ENCODE assay signal across 8 cellular contexts in the genomic region with DNA sequence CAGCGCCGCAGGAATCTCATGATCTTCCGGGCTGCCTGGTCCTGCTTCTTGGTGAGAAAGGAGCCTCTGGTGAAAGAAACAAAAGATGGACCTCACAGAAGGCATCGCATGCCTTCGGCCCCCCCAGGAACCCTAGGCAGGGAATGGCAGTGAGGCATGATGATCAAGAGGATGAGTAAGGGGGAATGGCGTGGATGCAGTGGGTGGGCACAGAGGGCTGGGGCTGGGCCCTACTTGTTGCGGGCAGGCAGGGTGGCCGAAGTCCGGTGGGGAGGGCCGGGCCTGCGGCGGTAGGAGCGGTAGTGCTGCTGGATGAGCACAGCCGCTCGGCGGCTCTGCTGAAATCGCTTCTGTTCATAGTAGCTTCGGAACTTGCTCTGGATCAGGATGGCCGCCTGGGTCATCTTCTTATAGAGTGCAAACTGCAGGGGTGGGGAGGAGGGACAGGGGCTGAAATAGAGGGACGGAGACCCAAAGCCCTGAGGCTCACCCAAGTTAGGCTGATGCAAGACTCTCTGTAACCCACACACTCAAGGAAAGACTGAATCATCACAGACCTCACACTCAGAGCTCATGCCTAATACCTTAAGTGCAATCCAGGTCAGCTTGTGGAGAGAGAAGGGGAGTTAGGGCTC. TPM values are rescaled to one million over a fixed set of nuclear protein-coding genes. Genes with fewer than 3 reads are reported as not detected.
DNase-seq lines count a peak whose midpoint lies in the region; ATAC-seq and TF ChIP-seq lines count a peak whose summit lies in the region.

No MANE protein-coding gene starts in this region.

- POLR2A ChIA-PET in HEK293 (lab: Yijun Ruan, JAX), result interaction anchor here (2.5 to 11.3 kb wide), 4 partner anchors 18 to 60 kb away, joined by 27 to 358 read pairs (median 73); partner anchors contain the start of genes CAMTA2, ENO3, PFN1 and RNF167

- H3K36me3 ChIP-seq in HEK293 (ENCODE audit: control insufficient read depth in 2 of 2, insufficient read depth in 1 of 2, low read length in 2 of 2) (peaks cover 32 to 53% of the 10 kb centered on the region in 2 experiments), hepatocyte (replicated peaks; ENCODE audit: insufficient read depth, low read depth) (no peaks in the 10 kb centered on the region)

- peak; percentile 11 to 27 for ATAC-seq in activated T-cell treated with anti-CD3 and anti-CD28 coated beads, Interleukin-2, amount 50 U/mL, for 4 hours
- no peak for ATAC-seq in HG02840 (IDR thresholded peaks at IDR 0.05; ENCODE audit: low FRiP score, unreplicated experiment)

- WGBS in hepatocyte (ENCODE audit: low lambda C conversion rate, missing lambda C conversion rate), result 6% methylated on average over 14 of the region's 20 CpGs

- H3K4me1 ChIP-seq in HEK293 (ENCODE audit: control insufficient read depth, insufficient read depth, low read length) (peaks cover 15% of the 10 kb centered on the region), hepatocyte (ENCODE audit: insufficient read depth) (peaks cover 22% of the 10 kb centered on the region)

- CTCF ChIA-PET in HEK293 (lab: Yijun Ruan, JAX), result interaction anchor here (0.5 to 4.0 kb wide), 8 partner anchors 12 to 60 kb away, joined by 3 to 22 read pairs (median 4); partner anchors contain the start of genes CAMTA2 and SLC25A11

- no peaks in the 10 kb centered on the region for H3K9me3 Mint-ChIP-seq in activated T-cell treated with anti-CD3 and anti-CD28 coated beads, Interleukin-2, amount 50 U/mL, for 4 hours

- H2AFZ ChIP-seq in hepatocyte, result no peak overlapping the region

- peak overlapping the region; percentile 89 for H3K4me2 ChIP-seq in hepatocyte

- DNase-seq in AG08395 (ENCODE audit: low spot score) (peak; percentile 76), hepatocyte (ENCODE audit: low spot score) (peak; percentile 79), NCI-H1436 treated with DMSO at 0.1 percent for 48 hours (lab: John Stamatoyannopoulos, UW) (no peak), NCI-H2081 treated with DMSO at 0.1 percent for 48 hours (lab: John Stamatoyannopoulos, UW) (no peak)
- DNase-seq in activated T-cell treated with anti-CD3 and anti-CD28 coated beads, Interleukin-2, amount 50 U/mL, for 4 hours, result peak; percentile 25
- DNase-seq in stimulated activated CD4-positive, alpha-beta T cell treated with anti-CD3 and anti-CD28 coated beads, Interleukin-4, amount 100 ng/mL, for 24 hours, result peak; percentile 70

- H3K9me3 ChIP-seq in HEK293 (ENCODE audit: control insufficient read depth, insufficient read depth, low read depth, low read length), result peaks cover 3% of the 10 kb centered on the region; the same call in 1 of the 2 replicates
- H3K9me3 ChIP-seq in hepatocyte (ENCODE audit: low read depth), result no peaks in the 10 kb centered on the region

- peaks cover 74% of the 10 kb centered on the region for H3K79me2 ChIP-seq in hepatocyte

- TF ChIP-seq CTCF in HEK293 (tag by site-specific recombination; IDR thresholded peaks at IDR 0.05) (no peak), hepatocyte (IDR thresholded peaks at IDR 0.05; ENCODE audit: poor library complexity) (no peak)

- H4K20me1 ChIP-seq in hepatocyte (ENCODE audit: insufficient read depth, poor library complexity, severe bottlenecking), result no peaks in the 10 kb centered on the region

- H3K4me3 ChIP-seq in HEK293 (ENCODE audit: low read depth, low read length) (no peak overlapping the region), hepatocyte (peak overlapping the region; percentile 46)

- peaks cover 38% of the 10 kb centered on the region for H3K4me1 Mint-ChIP-seq in activated T-cell treated with anti-CD3 and anti-CD28 coated beads, Interleukin-2, amount 50 U/mL, for 4 hours (ENCODE audit: low read depth)

- H3K27me3 ChIP-seq in hepatocyte, result no peaks in the 10 kb centered on the region

- H3K27ac ChIP-seq in HEK293 (ENCODE audit: extremely low read depth, low read depth, low read length) (peak overlapping the region; percentile 89), hepatocyte (peak overlapping the region; percentile 93)

- no peaks in the 10 kb centered on the region for H3K27me3 Mint-ChIP-seq in activated T-cell treated with anti-CD3 and anti-CD28 coated beads, Interleukin-2, amount 50 U/mL, for 4 hours (ENCODE audit: low read depth)

- H3K36me3 Mint-ChIP-seq in activated T-cell treated with anti-CD3 and anti-CD28 coated beads, Interleukin-2, amount 50 U/mL, for 4 hours (ENCODE audit: insufficient read depth), result peaks cover 32% of the 10 kb centered on the region

- no peaks in the 10 kb centered on the region for H3K9me2 ChIP-seq in hepatocyte (replicated peaks; ENCODE audit: insufficient read depth)

- H3K4me3 Mint-ChIP-seq in activated T-cell treated with anti-CD3 and anti-CD28 coated beads, Interleukin-2, amount 50 U/mL, for 4 hours, result no peak overlapping the region

TF ChIP-seq in HEK293, 187 proteins besides CTCF, POLR2A, EP300 and RAD21 (continues in another document):
- TF ChIP-seq ZNF324 (tag by site-specific recombination; IDR thresholded peaks at IDR 0.05) (0 out of 2 replicates have a peak, but pooled peaks have one; percentile 52), TSHZ1 (tag by site-specific recombination; IDR thresholded peaks at IDR 0.05; ENCODE audit: borderline replicate concordance) (no peak), BCL11B (tag by site-specific recombination; IDR thresholded peaks at IDR 0.05; ENCODE audit: low read depth) (no peak), REPIN1 (tag by site-specific recombination; IDR thresholded peaks at IDR 0.05; ENCODE audit: low read depth) (no peak), ZNF530 (tag by site-specific recombination; IDR thresholded peaks at IDR 0.05; ENCODE audit: low read depth) (peak; percentile 42; the same call in 1 of the 2 replicates)
- TF ChIP-seq, protein P1, sequence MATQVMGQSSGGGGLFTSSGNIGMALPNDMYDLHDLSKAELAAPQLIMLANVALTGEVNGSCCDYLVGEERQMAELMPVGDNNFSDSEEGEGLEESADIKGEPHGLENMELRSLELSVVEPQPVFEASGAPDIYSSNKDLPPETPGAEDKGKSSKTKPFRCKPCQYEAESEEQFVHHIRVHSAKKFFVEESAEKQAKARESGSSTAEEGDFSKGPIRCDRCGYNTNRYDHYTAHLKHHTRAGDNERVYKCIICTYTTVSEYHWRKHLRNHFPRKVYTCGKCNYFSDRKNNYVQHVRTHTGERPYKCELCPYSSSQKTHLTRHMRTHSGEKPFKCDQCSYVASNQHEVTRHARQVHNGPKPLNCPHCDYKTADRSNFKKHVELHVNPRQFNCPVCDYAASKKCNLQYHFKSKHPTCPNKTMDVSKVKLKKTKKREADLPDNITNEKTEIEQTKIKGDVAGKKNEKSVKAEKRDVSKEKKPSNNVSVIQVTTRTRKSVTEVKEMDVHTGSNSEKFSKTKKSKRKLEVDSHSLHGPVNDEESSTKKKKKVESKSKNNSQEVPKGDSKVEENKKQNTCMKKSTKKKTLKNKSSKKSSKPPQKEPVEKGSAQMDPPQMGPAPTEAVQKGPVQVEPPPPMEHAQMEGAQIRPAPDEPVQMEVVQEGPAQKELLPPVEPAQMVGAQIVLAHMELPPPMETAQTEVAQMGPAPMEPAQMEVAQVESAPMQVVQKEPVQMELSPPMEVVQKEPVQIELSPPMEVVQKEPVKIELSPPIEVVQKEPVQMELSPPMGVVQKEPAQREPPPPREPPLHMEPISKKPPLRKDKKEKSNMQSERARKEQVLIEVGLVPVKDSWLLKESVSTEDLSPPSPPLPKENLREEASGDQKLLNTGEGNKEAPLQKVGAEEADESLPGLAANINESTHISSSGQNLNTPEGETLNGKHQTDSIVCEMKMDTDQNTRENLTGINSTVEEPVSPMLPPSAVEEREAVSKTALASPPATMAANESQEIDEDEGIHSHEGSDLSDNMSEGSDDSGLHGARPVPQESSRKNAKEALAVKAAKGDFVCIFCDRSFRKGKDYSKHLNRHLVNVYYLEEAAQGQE (tag by site-specific recombination; IDR thresholded peaks at IDR 0.05), result no peak

RNA-seq across cellular contexts. Expression of gene SPAG7, which starts 1.4 kb away (rescaled TPM):
- total RNA-seq in activated T-cell treated with anti-CD3 and anti-CD28 coated beads, Interleukin-2, amount 50 U/mL, for 4 hours, result 10 to 100 TPM; 47.7 to 67.4 (median 56.9) TPM
- 64.3 and 85.7 TPM in 2 replicates for total RNA-seq in hepatocyte
- 194 and 224 TPM in 2 replicates for polyA plus RNA-seq in hepatocyte

RNA-seq across cellular contexts. Expression of gene ENO3, which starts 18.1 kb away (rescaled TPM):
- 10 to 100 TPM; 25.8 to 26.9 (median 26.0) TPM for total RNA-seq in activated T-cell treated with anti-CD3 and anti-CD28 coated beads, Interleukin-2, amount 50 U/mL, for 4 hours
- total RNA-seq in hepatocyte, result 16.3 and 18.7 TPM in 2 replicates
- 30.2 and 40.4 TPM in 2 replicates for polyA plus RNA-seq in hepatocyte

RNA-seq across cellular contexts. Expression of gene CAMTA2, which starts 18.4 kb away (rescaled TPM):
- 100 to 1,000 TPM in 2 of 3 donors, 10 to 100 TPM in 1; 87.8 to 141 (median 101) TPM for total RNA-seq in activated T-cell treated with anti-CD3 and anti-CD28 coated beads, Interleukin-2, amount 50 U/mL, for 4 hours
- total RNA-seq in hepatocyte, result 6.9 and 12.5 TPM in 2 replicates
- polyA plus RNA-seq in hepatocyte, result 45.6 and 47.5 TPM in 2 replicates

RNA-seq across cellular contexts. Expression of gene PFN1, which starts 20.7 kb away (rescaled TPM):
- 1,000 to 10,000 TPM; 1,652 to 1,716 (median 1,674) TPM for total RNA-seq in activated T-cell treated with anti-CD3 and anti-CD28 coated beads, Interleukin-2, amount 50 U/mL, for 4 hours
- total RNA-seq in hepatocyte, result 244 and 280 TPM in 2 replicates
- 706 and 713 TPM in 2 replicates for polyA plus RNA-seq in hepatocyte

RNA-seq across cellular contexts. Expression of gene INCA1, which starts 28.3 kb away (rescaled TPM):
- total RNA-seq in activated T-cell treated with anti-CD3 and anti-CD28 coated beads, Interleukin-2, amount 50 U/mL, for 4 hours, result under 1 TPM in 2 of 3 donors, not detected in 1; 0.16 to 0.30 TPM
- total RNA-seq in hepatocyte, result 1.6 and 2.7 TPM in 2 replicates
- 4.1 and 5.5 TPM in 2 replicates for polyA plus RNA-seq in hepatocyte

Comparison
In these comparisons a context has a peak if more than half of its experiments do, and no peak if none do; other contexts are left out.
1. DNase-seq: peak in AG08395 (single experiment), activated T-cell treated with anti-CD3 and anti-CD28 coated beads, Interleukin-2, amount 50 U/mL, for 4 hours (single experiment), hepatocyte (single experiment) and stimulated activated CD4-positive, alpha-beta T cell treated with anti-CD3 and anti-CD28 coated beads, Interleukin-4, amount 100 ng/mL, for 24 hours (single experiment); none in NCI-H1436 treated with DMSO at 0.1 percent for 48 hours (single experiment) and NCI-H2081 treated with DMSO at 0.1 percent for 48 hours (single experiment).